ENCODE assay signal across 1 cellular context in genomic region chr9:105244274-105244995, GRCh38.
TF ChIP-seq lines count a peak whose summit lies in the region.

Gene SLC44A1, plus strand, starts transcription at chr9:105244651. Its CDS starts 218 bp downstream, at chr9:105244869.

TF ChIP-seq in GM12878, 131 proteins besides CTCF, POLR2A, EP300 and RAD21 (continued from another document):
- TF ChIP-seq REST (IDR thresholded peaks at IDR 0.05; ENCODE audit: low read depth, low read length) (no peak), SP1 (IDR thresholded peaks at IDR 0.05; ENCODE audit: low read depth, low read length) (peak; percentile 42), MTA3 (IDR thresholded peaks at IDR 0.05; ENCODE audit: borderline replicate concordance, low read length) (no peak), STAT1 (conservative IDR thresholded peaks at IDR 0.05) (peak; percentile 91), HDGF (IDR thresholded peaks at IDR 0.05) (no peak), SREBF1 (IDR thresholded peaks at IDR 0.05; ENCODE audit: low read length) (no peak), CEBPZ (IDR thresholded peaks at IDR 0.05; ENCODE audit: low read depth, low read length) (no peak), SMAD5 (IDR thresholded peaks at IDR 0.05; ENCODE audit: low read depth) (0 out of 2 replicates have a peak, but pooled peaks have one; percentile 39), NFYA (IDR thresholded peaks at IDR 0.05; ENCODE audit: borderline replicate concordance, low read depth, low read length) (no peak), RAD51 (IDR thresholded peaks at IDR 0.05) (no peak), NRF1 (conservative IDR thresholded peaks at IDR 0.05; ENCODE audit: low read depth, low read length) (no peak; the same call in 1 of the 2 replicates), PAX5 (IDR thresholded peaks at IDR 0.05; ENCODE audit: borderline replicate concordance, low read depth, low read length) (no peak), POU2F2 (IDR thresholded peaks at IDR 0.05; ENCODE audit: borderline replicate concordance, low read depth, low read length) (peak; percentile 66; the same call in 2 of the 3 replicates), CBX3 (IDR thresholded peaks at IDR 0.05; ENCODE audit: borderline replicate concordance, low read depth) (no peak), EED (IDR thresholded peaks at IDR 0.05; ENCODE audit: low read depth) (peak; percentile 74), BCL3 (IDR thresholded peaks at IDR 0.05; ENCODE audit: borderline replicate concordance, insufficient read depth, low read depth, low read length, poor library complexity, severe bottlenecking) (peak; percentile 55), ELK1 (IDR thresholded peaks at IDR 0.05; ENCODE audit: low read depth, low read length) (no peak), FOS (IDR thresholded peaks at IDR 0.05; ENCODE audit: borderline replicate concordance, extremely low read depth, insufficient read length) (no peak), NR2C1 (IDR thresholded peaks at IDR 0.05) (peak; percentile 65), MEF2B (IDR thresholded peaks at IDR 0.05; ENCODE audit: partially characterized antibody, poor library complexity, severe bottlenecking) (peak; percentile 39), ZSCAN29 (IDR thresholded peaks at IDR 0.05) (peak; percentile 36; the same call in 1 of the 2 replicates), ZZZ3 (IDR thresholded peaks at IDR 0.05; ENCODE audit: control insufficient read depth, insufficient read length, low read depth) (no peak), BCL11A (IDR thresholded peaks at IDR 0.05; ENCODE audit: low read depth, low read length) (no peak), PAX8 (IDR thresholded peaks at IDR 0.05) (no peak), IRF3 (IDR thresholded peaks at IDR 0.05) (no peak), HDAC2 (IDR thresholded peaks at IDR 0.05) (no peak), SPI1 (IDR thresholded peaks at IDR 0.05; ENCODE audit: borderline replicate concordance, insufficient read depth, low read depth, low read length) (no peak), ATF2 (IDR thresholded peaks at IDR 0.05; ENCODE audit: low read length) (no peak), PBX3 (IDR thresholded peaks at IDR 0.05; ENCODE audit: insufficient replicate concordance, low read depth, low read length) (no peak), TBL1XR1 (IDR thresholded peaks at IDR 0.05; ENCODE audit: low read depth, low read length) (0 out of 2 replicates have a peak, but pooled peaks have one; percentile 66), LARP7 (IDR thresholded peaks at IDR 0.05) (peak; percentile 95), MYB (IDR thresholded peaks at IDR 0.05; ENCODE audit: borderline replicate concordance, low read depth, low read length) (no peak), NBN (IDR thresholded peaks at IDR 0.05) (peak; percentile 82)
